In genomic region chr16:85649978-85650863, GRCh38 we compare ENCODE assay signal across 1 cellular context.
TF ChIP-seq lines count a peak whose summit lies in the region.

No MANE protein-coding gene starts in this region.

TF ChIP-seq in GM23338, 12 proteins besides CTCF, POLR2A, EP300 and RAD21 (continued from another document):
- TF ChIP-seq, protein P1, sequence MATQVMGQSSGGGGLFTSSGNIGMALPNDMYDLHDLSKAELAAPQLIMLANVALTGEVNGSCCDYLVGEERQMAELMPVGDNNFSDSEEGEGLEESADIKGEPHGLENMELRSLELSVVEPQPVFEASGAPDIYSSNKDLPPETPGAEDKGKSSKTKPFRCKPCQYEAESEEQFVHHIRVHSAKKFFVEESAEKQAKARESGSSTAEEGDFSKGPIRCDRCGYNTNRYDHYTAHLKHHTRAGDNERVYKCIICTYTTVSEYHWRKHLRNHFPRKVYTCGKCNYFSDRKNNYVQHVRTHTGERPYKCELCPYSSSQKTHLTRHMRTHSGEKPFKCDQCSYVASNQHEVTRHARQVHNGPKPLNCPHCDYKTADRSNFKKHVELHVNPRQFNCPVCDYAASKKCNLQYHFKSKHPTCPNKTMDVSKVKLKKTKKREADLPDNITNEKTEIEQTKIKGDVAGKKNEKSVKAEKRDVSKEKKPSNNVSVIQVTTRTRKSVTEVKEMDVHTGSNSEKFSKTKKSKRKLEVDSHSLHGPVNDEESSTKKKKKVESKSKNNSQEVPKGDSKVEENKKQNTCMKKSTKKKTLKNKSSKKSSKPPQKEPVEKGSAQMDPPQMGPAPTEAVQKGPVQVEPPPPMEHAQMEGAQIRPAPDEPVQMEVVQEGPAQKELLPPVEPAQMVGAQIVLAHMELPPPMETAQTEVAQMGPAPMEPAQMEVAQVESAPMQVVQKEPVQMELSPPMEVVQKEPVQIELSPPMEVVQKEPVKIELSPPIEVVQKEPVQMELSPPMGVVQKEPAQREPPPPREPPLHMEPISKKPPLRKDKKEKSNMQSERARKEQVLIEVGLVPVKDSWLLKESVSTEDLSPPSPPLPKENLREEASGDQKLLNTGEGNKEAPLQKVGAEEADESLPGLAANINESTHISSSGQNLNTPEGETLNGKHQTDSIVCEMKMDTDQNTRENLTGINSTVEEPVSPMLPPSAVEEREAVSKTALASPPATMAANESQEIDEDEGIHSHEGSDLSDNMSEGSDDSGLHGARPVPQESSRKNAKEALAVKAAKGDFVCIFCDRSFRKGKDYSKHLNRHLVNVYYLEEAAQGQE (IDR thresholded peaks at IDR 0.05; ENCODE audit: unreplicated experiment): no peak
- TF ChIP-seq EZH2 (IDR thresholded peaks at IDR 0.05; ENCODE audit: low read depth, unreplicated experiment) (no peak), NANOG (IDR thresholded peaks at IDR 0.05; ENCODE audit: borderline replicate concordance) (no peak), JUNB (IDR thresholded peaks at IDR 0.05; ENCODE audit: unreplicated experiment) (no peak), STAT1 (IDR thresholded peaks at IDR 0.05; ENCODE audit: unreplicated experiment) (no peak), EZH2phosphoT487 (IDR thresholded peaks at IDR 0.05; ENCODE audit: unreplicated experiment) (no peak)
- TF ChIP-seq, protein P2, sequence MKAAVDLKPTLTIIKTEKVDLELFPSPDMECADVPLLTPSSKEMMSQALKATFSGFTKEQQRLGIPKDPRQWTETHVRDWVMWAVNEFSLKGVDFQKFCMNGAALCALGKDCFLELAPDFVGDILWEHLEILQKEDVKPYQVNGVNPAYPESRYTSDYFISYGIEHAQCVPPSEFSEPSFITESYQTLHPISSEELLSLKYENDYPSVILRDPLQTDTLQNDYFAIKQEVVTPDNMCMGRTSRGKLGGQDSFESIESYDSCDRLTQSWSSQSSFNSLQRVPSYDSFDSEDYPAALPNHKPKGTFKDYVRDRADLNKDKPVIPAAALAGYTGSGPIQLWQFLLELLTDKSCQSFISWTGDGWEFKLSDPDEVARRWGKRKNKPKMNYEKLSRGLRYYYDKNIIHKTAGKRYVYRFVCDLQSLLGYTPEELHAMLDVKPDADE (IDR thresholded peaks at IDR 0.05): no peak
